Comparison of ENCODE assay signal across 1 cellular context in the genomic region with DNA sequence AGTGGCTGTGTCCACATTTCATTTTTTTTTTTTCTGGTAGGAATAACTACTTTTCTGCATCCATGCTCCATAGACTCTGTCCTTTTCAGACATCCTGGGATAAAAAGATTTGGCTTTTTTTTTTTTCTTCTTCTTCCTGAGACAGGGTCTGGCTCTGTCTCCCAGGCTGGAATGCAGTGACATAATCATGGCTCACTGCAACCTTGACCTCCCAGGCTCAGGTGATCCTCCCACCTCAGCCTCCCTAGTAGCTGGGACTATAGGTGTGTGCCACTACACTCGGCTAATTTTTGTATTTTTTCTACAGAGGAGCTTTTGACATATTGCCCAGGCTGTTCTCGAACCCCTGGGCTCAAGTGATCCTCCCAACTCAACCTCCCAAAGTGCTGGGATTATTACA.
A peak's percentile ranks its signal among the peaks of the same experiment; 100 is the strongest.
TF ChIP-seq lines count a peak whose summit lies in the region.

No MANE protein-coding gene starts in this region.

TF ChIP-seq in HepG2, 621 proteins besides CTCF, POLR2A, EP300 and RAD21:
- peak; percentile 38 to 39; a peak in 1 of 4 replicates for TF ChIP-seq NR2F1 (CRISPR knock-in tag; IDR thresholded peaks at IDR 0.05)
- peak; percentile 43; the same call in 1 of the 2 replicates for TF ChIP-seq NR2F6 (IDR thresholded peaks at IDR 0.05)
- peak; percentile 78 for TF ChIP-seq NR2F6 (CRISPR knock-in tag; IDR thresholded peaks at IDR 0.05)
- TF ChIP-seq, protein P1, sequence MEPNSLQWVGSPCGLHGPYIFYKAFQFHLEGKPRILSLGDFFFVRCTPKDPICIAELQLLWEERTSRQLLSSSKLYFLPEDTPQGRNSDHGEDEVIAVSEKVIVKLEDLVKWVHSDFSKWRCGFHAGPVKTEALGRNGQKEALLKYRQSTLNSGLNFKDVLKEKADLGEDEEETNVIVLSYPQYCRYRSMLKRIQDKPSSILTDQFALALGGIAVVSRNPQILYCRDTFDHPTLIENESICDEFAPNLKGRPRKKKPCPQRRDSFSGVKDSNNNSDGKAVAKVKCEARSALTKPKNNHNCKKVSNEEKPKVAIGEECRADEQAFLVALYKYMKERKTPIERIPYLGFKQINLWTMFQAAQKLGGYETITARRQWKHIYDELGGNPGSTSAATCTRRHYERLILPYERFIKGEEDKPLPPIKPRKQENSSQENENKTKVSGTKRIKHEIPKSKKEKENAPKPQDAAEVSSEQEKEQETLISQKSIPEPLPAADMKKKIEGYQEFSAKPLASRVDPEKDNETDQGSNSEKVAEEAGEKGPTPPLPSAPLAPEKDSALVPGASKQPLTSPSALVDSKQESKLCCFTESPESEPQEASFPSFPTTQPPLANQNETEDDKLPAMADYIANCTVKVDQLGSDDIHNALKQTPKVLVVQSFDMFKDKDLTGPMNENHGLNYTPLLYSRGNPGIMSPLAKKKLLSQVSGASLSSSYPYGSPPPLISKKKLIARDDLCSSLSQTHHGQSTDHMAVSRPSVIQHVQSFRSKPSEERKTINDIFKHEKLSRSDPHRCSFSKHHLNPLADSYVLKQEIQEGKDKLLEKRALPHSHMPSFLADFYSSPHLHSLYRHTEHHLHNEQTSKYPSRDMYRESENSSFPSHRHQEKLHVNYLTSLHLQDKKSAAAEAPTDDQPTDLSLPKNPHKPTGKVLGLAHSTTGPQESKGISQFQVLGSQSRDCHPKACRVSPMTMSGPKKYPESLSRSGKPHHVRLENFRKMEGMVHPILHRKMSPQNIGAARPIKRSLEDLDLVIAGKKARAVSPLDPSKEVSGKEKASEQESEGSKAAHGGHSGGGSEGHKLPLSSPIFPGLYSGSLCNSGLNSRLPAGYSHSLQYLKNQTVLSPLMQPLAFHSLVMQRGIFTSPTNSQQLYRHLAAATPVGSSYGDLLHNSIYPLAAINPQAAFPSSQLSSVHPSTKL (CRISPR knock-in tag; IDR thresholded peaks at IDR 0.05): 0 out of 2 replicates have a peak, but pooled peaks have one; percentile 15
- TF ChIP-seq SMYD3 (CRISPR knock-in tag; IDR thresholded peaks at IDR 0.05): no peak
- 0 out of 2 replicates have a peak, but pooled peaks have one; percentile 17 for TF ChIP-seq SAP130 (CRISPR knock-in tag; IDR thresholded peaks at IDR 0.05; ENCODE audit: low read depth)
- TF ChIP-seq TEAD3 (CRISPR knock-in tag; optimal IDR thresholded peaks at IDR 0.05; ENCODE audit: borderline replicate concordance): peak; percentile 87
- TF ChIP-seq, protein P2, sequence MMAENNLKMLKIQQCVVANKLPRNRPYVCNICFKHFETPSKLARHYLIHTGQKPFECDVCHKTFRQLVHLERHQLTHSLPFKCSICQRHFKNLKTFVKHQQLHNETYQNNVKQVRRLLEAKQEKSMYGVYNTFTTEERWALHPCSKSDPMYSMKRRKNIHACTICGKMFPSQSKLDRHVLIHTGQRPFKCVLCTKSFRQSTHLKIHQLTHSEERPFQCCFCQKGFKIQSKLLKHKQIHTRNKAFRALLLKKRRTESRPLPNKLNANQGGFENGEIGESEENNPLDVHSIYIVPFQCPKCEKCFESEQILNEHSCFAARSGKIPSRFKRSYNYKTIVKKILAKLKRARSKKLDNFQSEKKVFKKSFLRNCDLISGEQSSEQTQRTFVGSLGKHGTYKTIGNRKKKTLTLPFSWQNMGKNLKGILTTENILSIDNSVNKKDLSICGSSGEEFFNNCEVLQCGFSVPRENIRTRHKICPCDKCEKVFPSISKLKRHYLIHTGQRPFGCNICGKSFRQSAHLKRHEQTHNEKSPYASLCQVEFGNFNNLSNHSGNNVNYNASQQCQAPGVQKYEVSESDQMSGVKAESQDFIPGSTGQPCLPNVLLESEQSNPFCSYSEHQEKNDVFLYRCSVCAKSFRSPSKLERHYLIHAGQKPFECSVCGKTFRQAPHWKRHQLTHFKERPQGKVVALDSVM (CRISPR knock-in tag; IDR thresholded peaks at IDR 0.05): peak; percentile 98
- TF ChIP-seq, protein P3, sequence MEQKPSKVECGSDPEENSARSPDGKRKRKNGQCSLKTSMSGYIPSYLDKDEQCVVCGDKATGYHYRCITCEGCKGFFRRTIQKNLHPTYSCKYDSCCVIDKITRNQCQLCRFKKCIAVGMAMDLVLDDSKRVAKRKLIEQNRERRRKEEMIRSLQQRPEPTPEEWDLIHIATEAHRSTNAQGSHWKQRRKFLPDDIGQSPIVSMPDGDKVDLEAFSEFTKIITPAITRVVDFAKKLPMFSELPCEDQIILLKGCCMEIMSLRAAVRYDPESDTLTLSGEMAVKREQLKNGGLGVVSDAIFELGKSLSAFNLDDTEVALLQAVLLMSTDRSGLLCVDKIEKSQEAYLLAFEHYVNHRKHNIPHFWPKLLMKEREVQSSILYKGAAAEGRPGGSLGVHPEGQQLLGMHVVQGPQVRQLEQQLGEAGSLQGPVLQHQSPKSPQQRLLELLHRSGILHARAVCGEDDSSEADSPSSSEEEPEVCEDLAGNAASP (CRISPR knock-in tag; IDR thresholded peaks at IDR 0.05; ENCODE audit: borderline replicate concordance): peak; percentile 68; the same call in 1 of the 2 replicates
- TF ChIP-seq ZFX (CRISPR knock-in tag; IDR thresholded peaks at IDR 0.05; ENCODE audit: low read depth): no peak
- peak; percentile 75 for TF ChIP-seq RARA (CRISPR knock-in tag; IDR thresholded peaks at IDR 0.05)
- TF ChIP-seq ZNF616 (CRISPR knock-in tag; IDR thresholded peaks at IDR 0.05; ENCODE audit: low read depth): no peak
- no peak for TF ChIP-seq ELF3 (CRISPR knock-in tag; IDR thresholded peaks at IDR 0.05)
- TF ChIP-seq ZNF446 (CRISPR knock-in tag; IDR thresholded peaks at IDR 0.05): no peak
- no peak for TF ChIP-seq ARNT2 (CRISPR knock-in tag; IDR thresholded peaks at IDR 0.05; ENCODE audit: low read depth)
